ENCODE assay signal across 19 cellular contexts in genomic region chr10:69838853-69839252, GRCh38. TPM values are rescaled to one million over a fixed set of nuclear protein-coding genes. Genes with fewer than 3 reads are reported as not detected.
DNase-seq lines count a peak whose midpoint lies in the region; ATAC-seq and TF ChIP-seq lines count a peak whose summit lies in the region.
"Had no signal": no experiment of that assay in that cellular context is flagged by ENCODE, and none has a peak within 500 bp of the region (broad histone marks: within the 10 kb centered on the region; RNA-seq: fewer than 3 reads in every experiment).

No MANE protein-coding gene starts in this region.

- no peak overlapping the region for H3K4me3 ChIP-seq in mesodermal cell (ENCODE audit: extremely low read depth, insufficient read depth, low read length, poor library complexity, severe bottlenecking)
- no peak overlapping the region for H3K4me3 ChIP-seq in suprapubic skin
- H3K4me3 ChIP-seq: skin epidermis, upper lobe of right lung had no signal

- DNase-seq in EL (peak; percentile 94), NCI-H226 (peak; percentile 61), dedifferentiated amniotic fluid mesenchymal stem cell (ENCODE audit: extremely low spot score) (peak; percentile 34), AML-193 (lab: John Stamatoyannopoulos, UW) (no peak), suprapubic skin (ENCODE audit: low spot score in 2 of 2) (no peak)
- no peak for DNase-seq in stimulated activated CD4-positive, alpha-beta T cell treated with anti-CD3 and anti-CD28 coated beads, Interleukin-4, amount 100 ng/mL, for 1 hour
- DNase-seq: activated CD4-positive, alpha-beta T cell treated with anti-CD3 and anti-CD28 coated beads, Interleukin-2, amount 50 U/mL, for 1 hour; activated T-cell treated with anti-CD3 and anti-CD28 coated beads, Interleukin-2, amount 50 U/mL, for 48 hours; DMS79 treated with DMSO at 0.1 percent for 48 hours; nucleus accumbens; SIG-M5; stimulated activated naive B cell treated with anti-CD40 and anti-IgM and Interleukin-4, amounts not matched to agents 10 μg/mL and 1 μg/mL and 100 μg/mL, for 72 hours; T1000; upper lobe of right lung had no signal

- ATAC-seq in HG03565 (IDR thresholded peaks at IDR 0.05; ENCODE audit: unreplicated experiment), result no peak
- ATAC-seq: stimulated activated naive B cell treated with anti-CD40 and anti-IgM and Interleukin-4, amounts not matched to agents 10 μg/mL and 1 μg/mL and 100 μg/mL, for 72 hours; upper lobe of right lung had no signal

- H3K9me3 ChIP-seq in mesodermal cell (ENCODE audit: control insufficient read depth, low read length), result no peaks in the 10 kb centered on the region
- H3K9me3 ChIP-seq in suprapubic skin, result no peaks in the 10 kb centered on the region
- H3K9me3 ChIP-seq: upper lobe of right lung had no signal

- WGBS in mesodermal cell (ENCODE audit: insufficient coverage in 2 of 2), 2 experiments, result 76 to 77% methylated on average over 6 to 9 of the region's 11 CpGs
- WGBS in suprapubic skin, result 91% methylated on average over 11 of the region's 11 CpGs

- H3K27ac ChIP-seq in mesodermal cell (ENCODE audit: low read depth, low read length, severe bottlenecking), result peak overlapping the region; percentile 49
- no peak overlapping the region for H3K27ac ChIP-seq in suprapubic skin
- H3K27ac ChIP-seq: C4-2B, skin epidermis, upper lobe of right lung had no signal

- H3K27me3 ChIP-seq in suprapubic skin, result peaks cover 8% of the 10 kb centered on the region
- H3K27me3 ChIP-seq: upper lobe of right lung had no signal

- no peak for TF ChIP-seq POLR2A in suprapubic skin (IDR thresholded peaks at IDR 0.05)

- H3K4me1 ChIP-seq in mesodermal cell (ENCODE audit: control insufficient read depth, insufficient read depth, low read length, poor library complexity, severe bottlenecking) (peaks cover 21% of the 10 kb centered on the region), suprapubic skin (no peaks in the 10 kb centered on the region)
- H3K4me1 ChIP-seq: upper lobe of right lung had no signal

- H3K36me3 ChIP-seq in mesodermal cell (ENCODE audit: control insufficient read depth, insufficient read depth, low read length) (no peaks in the 10 kb centered on the region), suprapubic skin (no peaks in the 10 kb centered on the region)
- H3K36me3 ChIP-seq: upper lobe of right lung had no signal

- TF ChIP-seq EP300 in suprapubic skin (IDR thresholded peaks at IDR 0.05), result no peak

- no peak for TF ChIP-seq CTCF in suprapubic skin (IDR thresholded peaks at IDR 0.05)

RNA-seq across cellular contexts. Expression of gene COL13A1, which starts 37.1 kb away (rescaled TPM):
- 12.7 TPM for polyA plus RNA-seq in mesodermal cell (2013, experiment 1 of 2)
- polyA plus RNA-seq in mesodermal cell (2013, experiment 2 of 2), result 15.5 TPM
- total RNA-seq in suprapubic skin, result 1 to 10 TPM in 2 of 4 donors, under 1 TPM in 2; 0.42 to 3.4 (median 1.5) TPM
- total RNA-seq: mesenteric fat pad had no signal

Comparison
In these comparisons a context has a peak if more than half of its experiments do, and no peak if none do; other contexts are left out.
1. DNase-seq: peak in EL (single experiment), NCI-H226 (single experiment) and dedifferentiated amniotic fluid mesenchymal stem cell (single experiment); none in AML-193 (0 of 2), suprapubic skin (0 of 2) and stimulated activated CD4-positive, alpha-beta T cell treated with anti-CD3 and anti-CD28 coated beads, Interleukin-4, amount 100 ng/mL, for 1 hour (single experiment).